Comparison of ENCODE assay signal across 8 cellular contexts in the genomic region with DNA sequence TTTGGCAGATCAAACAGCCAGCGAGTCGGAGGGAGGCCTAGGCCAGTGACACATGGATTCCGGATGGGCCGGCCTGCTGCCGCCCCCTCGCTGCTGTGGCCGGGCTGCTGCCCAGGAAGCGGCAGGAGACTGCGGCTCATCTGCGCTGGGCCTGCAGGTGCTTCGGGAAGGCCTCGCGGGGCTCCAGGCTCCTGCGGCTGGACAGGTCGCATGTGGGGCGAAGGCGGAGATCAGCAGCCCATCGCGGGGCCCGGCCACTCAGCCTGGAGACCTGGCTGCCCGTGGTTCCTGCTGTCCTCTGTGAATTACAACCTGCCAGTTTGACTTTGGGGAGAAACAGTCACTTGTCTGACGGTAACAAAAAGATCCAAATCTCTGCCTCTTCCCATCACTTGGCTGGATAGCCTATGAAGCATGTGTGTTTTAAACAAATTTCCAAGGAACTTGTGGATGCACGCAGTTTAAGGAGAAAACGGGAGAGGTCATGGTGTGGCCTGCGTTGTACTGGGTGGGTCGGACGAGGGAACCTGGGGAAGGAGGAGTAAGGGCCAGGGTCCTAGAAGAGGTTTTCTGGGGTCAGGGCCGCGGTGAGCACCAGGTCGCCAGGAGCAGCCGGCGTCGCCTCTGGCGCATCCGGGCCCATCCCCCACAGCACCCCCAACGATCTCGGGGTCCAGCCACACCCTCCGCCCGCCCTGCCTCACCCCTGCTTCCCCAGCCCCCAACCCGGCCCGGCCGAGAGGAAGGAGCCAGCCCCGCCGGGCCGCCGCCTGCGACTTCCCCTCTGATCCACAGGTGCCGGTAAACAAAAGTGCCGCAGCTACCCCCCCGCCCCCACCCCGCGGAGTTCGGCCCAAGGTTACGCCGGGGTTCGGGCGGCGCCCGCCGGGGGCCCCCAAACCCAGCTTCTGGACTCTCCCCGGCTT. TPM values are rescaled to one million over a fixed set of nuclear protein-coding genes. Genes with fewer than 3 reads are reported as not detected.
A peak's percentile ranks its signal among the peaks of the same experiment; 100 is the strongest.
DNase-seq lines count a peak whose midpoint lies in the region; ATAC-seq and TF ChIP-seq lines count a peak whose summit lies in the region.

No MANE protein-coding gene starts in this region.

- peak overlapping the region; percentile 90 to 99 (median 97) for H3K27ac Mint-ChIP-seq in CD4-positive, CD25-positive, alpha-beta regulatory T cell
- H3K27ac Mint-ChIP-seq in WTC11 (no peak overlapping the region), naive B cell (peak overlapping the region; percentile 88 to 100 (median 97))

- peaks cover 34% of the 10 kb centered on the region for H3K36me3 Mint-ChIP-seq in CD4-positive, CD25-positive, alpha-beta regulatory T cell
- H3K36me3 Mint-ChIP-seq in WTC11, result no peaks in the 10 kb centered on the region
- peaks cover 0 to 7% of the 10 kb centered on the region in 2 donors for H3K36me3 Mint-ChIP-seq in naive B cell

- H3K9me3 ChIP-seq in CD4-positive, CD25-positive, alpha-beta regulatory T cell (ENCODE audit: control insufficient read depth in 2 of 2, low read length in 2 of 2), result no peaks in the 10 kb centered on the region

- POLR2A ChIA-PET in WTC11 (lab: Charles Lee), result interaction anchor here (0.6 to 1.5 kb wide), 2 partner anchors 187 to 573 kb away, joined by 3 to 8 read pairs; a partner anchor contains a TSS

- CTCF ChIA-PET in WTC11 (lab: Charles Lee), result interaction anchor here (0.6 to 3.8 kb wide), 5 partner anchors 9 to 162 kb away, joined by 3 to 32 read pairs (median 4); no protein-coding TSS in a partner anchor

- peak overlapping the region; percentile 98 for H3K27ac ChIP-seq in CD4-positive, CD25-positive, alpha-beta regulatory T cell (ENCODE audit: insufficient read depth, low read length, poor library complexity, severe bottlenecking)
- H3K27ac ChIP-seq in dorsolateral prefrontal cortex (peak overlapping the region in 58 of 59 donors; percentile 1 to 98 (median 93)), temporal lobe (ENCODE audit: low read depth, low read length) (peak overlapping the region; percentile 77)

- H3K36me3 ChIP-seq in CD4-positive, CD25-positive, alpha-beta regulatory T cell (ENCODE audit: control insufficient read depth, insufficient read depth, low read length), result peaks cover 35% of the 10 kb centered on the region

- peaks cover 0 to 5% (median 0%) of the 10 kb centered on the region in 7 donors for H3K9me3 Mint-ChIP-seq in CD4-positive, CD25-positive, alpha-beta regulatory T cell
- H3K9me3 Mint-ChIP-seq in WTC11 (no peaks in the 10 kb centered on the region), naive B cell (no peaks in the 10 kb centered on the region)

- peaks cover 11 to 76% (median 52%) of the 10 kb centered on the region in 4 donors for H3K4me1 Mint-ChIP-seq in CD4-positive, CD25-positive, alpha-beta regulatory T cell
- H3K4me1 Mint-ChIP-seq in WTC11 (peaks cover 24% of the 10 kb centered on the region), naive B cell (peaks cover 41 to 65% (median 57%) of the 10 kb centered on the region in 3 donors)

- no peaks in the 10 kb centered on the region for H3K27me3 ChIP-seq in CD4-positive, CD25-positive, alpha-beta regulatory T cell (ENCODE audit: control insufficient read depth, insufficient read depth, low read length)
- H3K27me3 ChIP-seq in dorsolateral prefrontal cortex, result no peaks in the 10 kb centered on the region

- H3K4me1 ChIP-seq in CD4-positive, CD25-positive, alpha-beta regulatory T cell (ENCODE audit: control insufficient read depth, insufficient read depth, low read length, poor library complexity, severe bottlenecking), result peaks cover 70% of the 10 kb centered on the region

- intact Hi-C loops in dorsolateral prefrontal cortex (cut with DNase I), result no loop called here

- peak overlapping the region; percentile 95 for H3K4me3 ChIP-seq in CD4-positive, CD25-positive, alpha-beta regulatory T cell (ENCODE audit: low read depth, low read length)
- peak overlapping the region; percentile 45 to 95 (median 78) for H3K4me3 ChIP-seq in dorsolateral prefrontal cortex

- TF ChIP-seq CTCF in WTC11 (IDR thresholded peaks at IDR 0.05) (no peak), dorsolateral prefrontal cortex (IDR thresholded peaks at IDR 0.05 in 54 of 56, conservative IDR thresholded peaks at IDR 0.05 in 2 of 56; ENCODE audit: low read depth in 1 of 56, partially characterized antibody in 56 of 56) (peak in 22 of 56 donors; percentile 1 to 35 (median 18))

- DNase-seq in CD4-positive, CD25-positive, alpha-beta regulatory T cell, result peak; percentile 52 to 90 (median 71)
- DNase-seq in WTC11 (ENCODE audit: low spot score) (peak; percentile 66), dorsolateral prefrontal cortex (peak in 4 of 10 donors; percentile 23 to 74 (median 51)), naive B cell (peak; percentile 79), kidney tubule cell (ENCODE audit: low spot score) (no peak), DMS114 treated with DMSO at 0.1 percent for 48 hours (lab: John Stamatoyannopoulos, UW; ENCODE audit: unreplicated experiment) (no peak), DMS79 (lab: John Stamatoyannopoulos, UW) (no peak)

- H3K27me3 Mint-ChIP-seq in CD4-positive, CD25-positive, alpha-beta regulatory T cell, result peaks cover 8% of the 10 kb centered on the region
- H3K27me3 Mint-ChIP-seq in WTC11 (ENCODE audit: low read depth), result peaks cover 55% of the 10 kb centered on the region
- no peaks in the 10 kb centered on the region for H3K27me3 Mint-ChIP-seq in naive B cell

- peak overlapping the region; percentile 91 to 99 (median 96) for H3K4me3 Mint-ChIP-seq in CD4-positive, CD25-positive, alpha-beta regulatory T cell
- peak overlapping the region; percentile 72 for H3K4me3 Mint-ChIP-seq in WTC11
- H3K4me3 Mint-ChIP-seq in naive B cell, result peak overlapping the region; percentile 91 to 98 (median 96)

- peak; percentile 24 to 33 for ATAC-seq in CD4-positive, CD25-positive, alpha-beta regulatory T cell (ENCODE audit: low read depth in 2 of 2)
- ATAC-seq in WTC11, result peak; percentile 50
- ATAC-seq in naive B cell (ENCODE audit: low read depth in 2 of 2), result peak; percentile 69 to 70

TF ChIP-seq in WTC11, 78 proteins besides CTCF, POLR2A, EP300 and RAD21 (continues in another document):
- TF ChIP-seq ZNF423 (CRISPR knock-in tag; IDR thresholded peaks at IDR 0.05) (peak; percentile 19; the same call in 1 of the 2 replicates), MYBL2 (CRISPR knock-in tag; IDR thresholded peaks at IDR 0.05) (no peak), NR2C2 (CRISPR knock-in tag; IDR thresholded peaks at IDR 0.05) (no peak), CBFB (CRISPR knock-in tag; IDR thresholded peaks at IDR 0.05; ENCODE audit: low read depth) (0 out of 2 replicates have a peak, but pooled peaks have one; percentile 30), CREM (CRISPR knock-in tag; IDR thresholded peaks at IDR 0.05) (peak; percentile 37; the same call in 1 of the 2 replicates), ATF1 (CRISPR knock-in tag; IDR thresholded peaks at IDR 0.05) (no peak)
- TF ChIP-seq, protein P1, sequence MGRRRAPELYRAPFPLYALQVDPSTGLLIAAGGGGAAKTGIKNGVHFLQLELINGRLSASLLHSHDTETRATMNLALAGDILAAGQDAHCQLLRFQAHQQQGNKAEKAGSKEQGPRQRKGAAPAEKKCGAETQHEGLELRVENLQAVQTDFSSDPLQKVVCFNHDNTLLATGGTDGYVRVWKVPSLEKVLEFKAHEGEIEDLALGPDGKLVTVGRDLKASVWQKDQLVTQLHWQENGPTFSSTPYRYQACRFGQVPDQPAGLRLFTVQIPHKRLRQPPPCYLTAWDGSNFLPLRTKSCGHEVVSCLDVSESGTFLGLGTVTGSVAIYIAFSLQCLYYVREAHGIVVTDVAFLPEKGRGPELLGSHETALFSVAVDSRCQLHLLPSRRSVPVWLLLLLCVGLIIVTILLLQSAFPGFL (CRISPR knock-in tag; IDR thresholded peaks at IDR 0.05; ENCODE audit: borderline replicate concordance), result no peak
- TF ChIP-seq, protein P2, sequence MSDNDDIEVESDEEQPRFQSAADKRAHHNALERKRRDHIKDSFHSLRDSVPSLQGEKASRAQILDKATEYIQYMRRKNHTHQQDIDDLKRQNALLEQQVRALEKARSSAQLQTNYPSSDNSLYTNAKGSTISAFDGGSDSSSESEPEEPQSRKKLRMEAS (CRISPR knock-in tag; IDR thresholded peaks at IDR 0.05), result peak; percentile 81
- TF ChIP-seq, protein P3, sequence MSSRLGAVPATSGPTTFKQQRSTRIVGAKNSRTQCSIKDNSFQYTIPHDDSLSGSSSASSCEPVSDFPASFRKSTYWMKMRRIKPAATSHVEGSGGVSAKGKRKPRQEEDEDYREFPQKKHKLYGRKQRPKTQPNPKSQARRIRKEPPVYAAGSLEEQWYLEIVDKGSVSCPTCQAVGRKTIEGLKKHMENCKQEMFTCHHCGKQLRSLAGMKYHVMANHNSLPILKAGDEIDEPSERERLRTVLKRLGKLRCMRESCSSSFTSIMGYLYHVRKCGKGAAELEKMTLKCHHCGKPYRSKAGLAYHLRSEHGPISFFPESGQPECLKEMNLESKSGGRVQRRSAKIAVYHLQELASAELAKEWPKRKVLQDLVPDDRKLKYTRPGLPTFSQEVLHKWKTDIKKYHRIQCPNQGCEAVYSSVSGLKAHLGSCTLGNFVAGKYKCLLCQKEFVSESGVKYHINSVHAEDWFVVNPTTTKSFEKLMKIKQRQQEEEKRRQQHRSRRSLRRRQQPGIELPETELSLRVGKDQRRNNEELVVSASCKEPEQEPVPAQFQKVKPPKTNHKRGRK (CRISPR knock-in tag; IDR thresholded peaks at IDR 0.05; ENCODE audit: borderline replicate concordance), result no peak
- TF ChIP-seq, protein P4, sequence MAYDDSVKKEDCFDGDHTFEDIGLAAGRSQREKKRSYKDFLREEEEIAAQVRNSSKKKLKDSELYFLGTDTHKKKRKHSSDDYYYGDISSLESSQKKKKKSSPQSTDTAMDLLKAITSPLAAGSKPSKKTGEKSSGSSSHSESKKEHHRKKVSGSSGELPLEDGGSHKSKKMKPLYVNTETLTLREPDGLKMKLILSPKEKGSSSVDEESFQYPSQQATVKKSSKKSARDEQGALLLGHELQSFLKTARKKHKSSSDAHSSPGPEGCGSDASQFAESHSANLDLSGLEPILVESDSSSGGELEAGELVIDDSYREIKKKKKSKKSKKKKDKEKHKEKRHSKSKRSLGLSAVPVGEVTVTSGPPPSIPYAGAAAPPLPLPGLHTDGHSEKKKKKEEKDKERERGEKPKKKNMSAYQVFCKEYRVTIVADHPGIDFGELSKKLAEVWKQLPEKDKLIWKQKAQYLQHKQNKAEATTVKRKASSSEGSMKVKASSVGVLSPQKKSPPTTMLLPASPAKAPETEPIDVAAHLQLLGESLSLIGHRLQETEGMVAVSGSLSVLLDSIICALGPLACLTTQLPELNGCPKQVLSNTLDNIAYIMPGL (CRISPR knock-in tag; IDR thresholded peaks at IDR 0.05), result peak; percentile 58; the same call in 1 of the 2 replicates

RNA-seq across cellular contexts. Expression of a gene that starts 1.6 kb away (rescaled TPM):
- total RNA-seq in CD4-positive, CD25-positive, alpha-beta regulatory T cell, result 683 TPM
- 100 to 1,000 TPM; 221 to 321 (median 270) TPM for polyA plus RNA-seq in CD4-positive, CD25-positive, alpha-beta regulatory T cell
- total RNA-seq in WTC11 (2021) (4.0 to 4.7 TPM (median 4.1 TPM) in 3 replicates), dorsolateral prefrontal cortex (100 to 1,000 TPM in 119 of 120 experiments, 10 to 100 TPM in 1; 94.6 to 335 (median 260) TPM), temporal lobe (25.8 TPM)
- polyA plus RNA-seq in naive B cell (ENCODE audit: low read depth in 6 of 6), result 10 to 100 TPM; 27.8 to 59.5 (median 46.3) TPM

Comparison
In these comparisons a context has a peak if more than half of its experiments do, and no peak if none do; other contexts are left out.
1. DNase-seq: peak in CD4-positive, CD25-positive, alpha-beta regulatory T cell (3 of 3), WTC11 (single experiment) and naive B cell (single experiment); none in kidney tubule cell (single experiment), DMS114 treated with DMSO at 0.1 percent for 48 hours (single experiment) and DMS79 (single experiment).
2. Peak in every context shown above with its lines, with median percentiles within 50 percentile points of each other: ATAC-seq, H3K27ac ChIP-seq and H3K4me3 Mint-ChIP-seq.